In the genomic region with DNA sequence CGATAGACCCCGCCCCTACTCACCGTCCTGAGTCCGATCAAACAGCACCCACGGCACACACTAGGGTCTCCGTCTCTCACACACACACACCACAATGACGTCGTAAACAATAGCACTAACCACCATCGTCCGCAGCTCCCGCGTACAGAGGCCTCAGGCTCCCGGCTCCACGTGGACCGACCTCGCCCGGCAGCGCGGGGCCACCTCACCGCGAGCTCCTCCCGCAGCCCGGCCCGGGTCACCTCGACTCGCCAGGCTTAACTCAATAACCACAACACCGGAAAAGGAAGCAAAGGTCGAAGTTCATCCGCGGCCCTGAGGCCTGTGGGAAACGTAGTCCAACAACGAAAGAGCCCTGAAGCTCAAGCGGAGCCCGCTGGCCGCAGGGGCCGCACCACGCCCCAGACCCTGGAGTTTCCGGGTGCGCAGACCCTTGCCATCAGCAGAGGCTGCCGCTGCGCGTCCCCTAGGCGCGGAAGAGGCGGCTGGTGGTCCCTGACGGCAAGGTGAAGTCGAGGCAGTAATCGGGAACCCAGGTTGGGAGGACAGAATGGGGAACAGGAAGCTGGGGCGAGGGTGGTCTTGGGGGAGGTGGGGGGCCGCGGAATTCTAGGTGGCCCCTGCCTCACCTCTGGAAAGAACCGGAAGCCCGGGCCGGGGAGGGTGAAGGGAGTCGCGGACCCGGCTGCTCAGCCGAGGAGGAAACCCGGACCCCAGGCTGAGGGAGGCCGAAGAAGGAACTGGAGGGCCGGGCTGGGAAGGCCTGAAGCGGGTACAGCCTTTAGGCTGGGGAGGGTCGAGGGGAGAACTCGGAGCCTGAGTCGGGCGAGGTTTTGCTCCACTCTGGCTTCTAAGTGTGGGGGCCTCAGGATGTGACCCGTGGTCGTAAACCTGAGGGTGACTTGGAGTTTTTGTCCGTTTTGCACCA, we compare ENCODE assay signal across 8 cellular contexts. TPM values are rescaled to one million over a fixed set of nuclear protein-coding genes. Genes with fewer than 3 reads are reported as not detected.
DNase-seq lines count a peak whose midpoint lies in the region; ATAC-seq and TF ChIP-seq lines count a peak whose summit lies in the region.

A gene (minus strand): TSS at position 273 of the 928 bp plus-strand sequence. CDS start 946 bp downstream, outside the sequence.

- H3K36me3 Mint-ChIP-seq in chondrocyte (ENCODE audit: low read depth): peaks cover 21% of the 10 kb centered on the region

- peaks cover 27% of the 10 kb centered on the region for H3K4me1 Mint-ChIP-seq in chondrocyte (ENCODE audit: low read depth)

- peaks cover 3% of the 10 kb centered on the region for H3K36me3 ChIP-seq in kidney epithelial cell (ENCODE audit: control insufficient read depth, insufficient read depth, low read length)

- no peaks in the 10 kb centered on the region for H3K9me3 Mint-ChIP-seq in chondrocyte (ENCODE audit: low read depth)

- peak; percentile 85 to 87 for DNase-seq in AML-193 (lab: John Stamatoyannopoulos, UW)
- peak; percentile 80 for DNase-seq in NCI-H460 (ENCODE audit: extremely low read depth, low read depth)
- DNase-seq in activated CD4-positive, alpha-beta T cell treated with anti-CD3 and anti-CD28 coated beads for 1 hour: peak; percentile 72
- DNase-seq in chondrocyte (ENCODE audit: low spot score): peak; percentile 93
- DNase-seq in kidney epithelial cell (ENCODE audit: low read depth): peak; percentile 53
- DNase-seq in stimulated activated CD4-positive, alpha-beta T cell treated with anti-CD3 and anti-CD28 coated beads, Interleukin-15, amount 100 ng/mL, for 48 hours (ENCODE audit: low read depth in 2 of 2): peak; percentile 74 to 78

- no peaks in the 10 kb centered on the region for H3K27me3 ChIP-seq in kidney epithelial cell (ENCODE audit: control insufficient read depth, insufficient read depth, low read length)

- no peaks in the 10 kb centered on the region for H3K27me3 Mint-ChIP-seq in chondrocyte (ENCODE audit: low read depth)

- H3K4me3 Mint-ChIP-seq in chondrocyte (ENCODE audit: unreplicated experiment): peak within 1 kb of the TSS; percentile 92

- H3K27ac Mint-ChIP-seq in chondrocyte (ENCODE audit: unreplicated experiment): peak within 1 kb of the TSS; percentile 99

- peak within 1 kb of the TSS; percentile 79 for H3K4me3 ChIP-seq in kidney epithelial cell (ENCODE audit: low read depth, low read length)

- TF ChIP-seq CTCF in chondrocyte (IDR thresholded peaks at IDR 0.05) (peak; percentile 34), kidney epithelial cell (IDR thresholded peaks at IDR 0.05; ENCODE audit: insufficient read depth, low read length, poor library complexity, severe bottlenecking) (no peak)

- ATAC-seq in GM19043 (IDR thresholded peaks at IDR 0.05; ENCODE audit: low read depth, unreplicated experiment) (peak; percentile 88), HG03378 (IDR thresholded peaks at IDR 0.05; ENCODE audit: unreplicated experiment) (peak; percentile 82)

RNA-seq across cellular contexts. Expression of the gene that starts here (rescaled TPM):
- total RNA-seq in NCI-H460 (2014; rRNA removed; shearing (Covaris generic)): 4.7 and 5.6 TPM in 2 replicates
- 8.1 and 11.3 TPM in 2 replicates for polyA plus RNA-seq in NCI-H460 (2014; cell fraction: nucleus; rRNA removed)
- 13.7 to 18.6 TPM (median 14.1 TPM) in 3 replicates for total RNA-seq in chondrocyte
- 8.4 and 16.3 TPM in 2 replicates for total RNA-seq in kidney epithelial cell

Comparison
In these comparisons a context has a peak if more than half of its experiments do, and no peak if none do; other contexts are left out.
1. Peak in every context shown above with its lines: DNase-seq, ATAC-seq and H3K4me3 ChIP-seq.